Comparison of ENCODE assay signal across 2 cellular contexts in the genomic region with DNA sequence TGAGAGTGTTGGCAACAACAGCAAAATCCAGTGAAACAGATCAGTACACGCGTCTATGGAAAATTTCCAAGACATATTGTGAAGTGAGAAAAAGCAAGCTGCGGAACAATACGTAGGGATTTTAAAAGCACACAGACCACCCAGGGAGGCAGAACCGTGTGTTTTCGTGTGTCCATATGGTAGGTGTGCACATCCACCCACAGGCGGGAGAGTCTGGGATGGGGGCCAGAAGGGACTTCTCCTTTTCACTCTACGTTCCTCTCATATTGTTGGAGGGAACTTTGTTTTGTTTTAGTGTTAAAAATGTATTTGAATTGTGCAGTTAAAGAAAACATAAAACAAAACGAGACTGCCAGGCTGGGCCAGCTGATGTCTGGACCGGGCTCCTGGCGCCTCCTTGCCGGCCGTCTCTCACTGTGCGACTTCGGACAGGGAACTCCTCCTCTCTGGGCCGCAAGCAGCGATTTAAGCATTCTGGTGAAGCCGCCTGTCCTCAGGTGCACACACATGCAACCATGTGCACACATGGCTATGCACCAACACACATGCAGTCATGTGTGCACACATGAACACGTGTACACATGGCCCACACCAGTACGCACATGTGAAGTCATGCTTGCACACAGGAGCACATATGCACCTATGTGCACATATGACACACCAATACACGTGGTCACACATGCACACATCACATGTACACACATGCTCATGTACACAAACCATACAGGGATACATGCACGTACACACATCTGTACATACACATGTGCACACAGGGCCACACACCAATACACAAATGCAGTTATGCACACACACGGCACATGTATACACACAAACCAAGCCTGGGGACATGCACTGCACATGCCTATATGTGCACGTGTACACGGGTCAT.
A peak's percentile ranks its signal among the peaks of the same experiment; 100 is the strongest.
TF ChIP-seq lines count a peak whose summit lies in the region.

No MANE protein-coding gene starts in this region.

TF ChIP-seq in HepG2, 621 proteins besides CTCF, POLR2A, EP300 and RAD21 (continues in another document):
- TF ChIP-seq, protein P1, sequence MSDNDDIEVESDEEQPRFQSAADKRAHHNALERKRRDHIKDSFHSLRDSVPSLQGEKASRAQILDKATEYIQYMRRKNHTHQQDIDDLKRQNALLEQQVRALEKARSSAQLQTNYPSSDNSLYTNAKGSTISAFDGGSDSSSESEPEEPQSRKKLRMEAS (IDR thresholded peaks at IDR 0.05), result peak; percentile 51
- TF ChIP-seq ZNF446 (CRISPR knock-in tag; IDR thresholded peaks at IDR 0.05) (no peak), ZNF614 (CRISPR knock-in tag; IDR thresholded peaks at IDR 0.05; ENCODE audit: borderline replicate concordance) (no peak), RBAK (CRISPR knock-in tag; IDR thresholded peaks at IDR 0.05) (no peak), ZBTB7A (CRISPR knock-in tag; IDR thresholded peaks at IDR 0.05) (0 out of 2 replicates have a peak, but pooled peaks have one; percentile 65), IRF2 (CRISPR knock-in tag; IDR thresholded peaks at IDR 0.05) (no peak), ZNF160 (CRISPR knock-in tag; IDR thresholded peaks at IDR 0.05) (no peak), SP2 (CRISPR knock-in tag; IDR thresholded peaks at IDR 0.05) (no peak), SP1 (IDR thresholded peaks at IDR 0.05) (no peak), SP1 (CRISPR knock-in tag; IDR thresholded peaks at IDR 0.05) (no peak), ZNF709 (CRISPR knock-in tag; IDR thresholded peaks at IDR 0.05) (no peak), ZNF34 (CRISPR knock-in tag; IDR thresholded peaks at IDR 0.05; ENCODE audit: borderline replicate concordance) (no peak), NFRKB (IDR thresholded peaks at IDR 0.05) (no peak), DNMT1 (CRISPR knock-in tag; IDR thresholded peaks at IDR 0.05) (0 out of 2 replicates have a peak, but pooled peaks have one; percentile 64), ZMYM3 (CRISPR knock-in tag; IDR thresholded peaks at IDR 0.05) (0 out of 2 replicates have a peak, but pooled peaks have one; percentile 23), RFX5 (IDR thresholded peaks at IDR 0.05; ENCODE audit: low read depth, low read length) (no peak), HNF4G (IDR thresholded peaks at IDR 0.05; ENCODE audit: borderline replicate concordance, low read depth, low read length) (no peak), HNF4G (CRISPR knock-in tag; IDR thresholded peaks at IDR 0.05; ENCODE audit: borderline replicate concordance, low read depth) (no peak)
- TF ChIP-seq, protein P2, sequence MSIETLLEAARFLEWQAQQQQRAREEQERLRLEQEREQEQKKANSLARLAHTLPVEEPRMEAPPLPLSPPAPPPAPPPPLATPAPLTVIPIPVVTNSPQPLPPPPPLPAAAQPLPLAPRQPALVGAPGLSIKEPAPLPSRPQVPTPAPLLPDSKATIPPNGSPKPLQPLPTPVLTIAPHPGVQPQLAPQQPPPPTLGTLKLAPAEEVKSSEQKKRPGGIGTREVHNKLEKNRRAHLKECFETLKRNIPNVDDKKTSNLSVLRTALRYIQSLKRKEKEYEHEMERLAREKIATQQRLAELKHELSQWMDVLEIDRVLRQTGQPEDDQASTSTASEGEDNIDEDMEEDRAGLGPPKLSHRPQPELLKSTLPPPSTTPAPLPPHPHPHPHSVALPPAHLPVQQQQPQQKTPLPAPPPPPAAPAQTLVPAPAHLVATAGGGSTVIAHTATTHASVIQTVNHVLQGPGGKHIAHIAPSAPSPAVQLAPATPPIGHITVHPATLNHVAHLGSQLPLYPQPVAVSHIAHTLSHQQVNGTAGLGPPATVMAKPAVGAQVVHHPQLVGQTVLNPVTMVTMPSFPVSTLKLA (IDR thresholded peaks at IDR 0.05), result peak; percentile 96
- TF ChIP-seq, protein P3, sequence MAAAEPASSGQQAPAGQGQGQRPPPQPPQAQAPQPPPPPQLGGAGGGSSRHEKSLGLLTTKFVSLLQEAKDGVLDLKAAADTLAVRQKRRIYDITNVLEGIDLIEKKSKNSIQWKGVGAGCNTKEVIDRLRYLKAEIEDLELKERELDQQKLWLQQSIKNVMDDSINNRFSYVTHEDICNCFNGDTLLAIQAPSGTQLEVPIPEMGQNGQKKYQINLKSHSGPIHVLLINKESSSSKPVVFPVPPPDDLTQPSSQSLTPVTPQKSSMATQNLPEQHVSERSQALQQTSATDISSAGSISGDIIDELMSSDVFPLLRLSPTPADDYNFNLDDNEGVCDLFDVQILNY (CRISPR knock-in tag; conservative IDR thresholded peaks at IDR 0.05), result no peak
- TF ChIP-seq, protein P4, sequence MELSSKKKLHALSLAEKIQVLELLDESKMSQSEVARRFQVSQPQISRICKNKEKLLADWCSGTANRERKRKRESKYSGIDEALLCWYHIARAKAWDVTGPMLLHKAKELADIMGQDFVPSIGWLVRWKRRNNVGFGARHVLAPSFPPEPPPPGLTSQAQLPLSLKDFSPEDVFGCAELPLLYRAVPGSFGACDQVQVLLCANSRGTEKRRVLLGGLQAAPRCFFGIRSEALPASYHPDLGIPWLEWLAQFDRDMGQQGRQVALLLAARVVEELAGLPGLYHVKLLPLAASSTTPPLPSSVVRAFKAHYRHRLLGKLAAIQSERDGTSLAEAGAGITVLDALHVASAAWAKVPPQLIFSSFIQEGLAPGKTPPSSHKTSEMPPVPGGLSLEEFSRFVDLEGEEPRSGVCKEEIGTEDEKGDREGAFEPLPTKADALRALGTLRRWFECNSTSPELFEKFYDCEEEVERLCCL (CRISPR knock-in tag; IDR thresholded peaks at IDR 0.05; ENCODE audit: borderline replicate concordance), result no peak
- TF ChIP-seq, protein P5, sequence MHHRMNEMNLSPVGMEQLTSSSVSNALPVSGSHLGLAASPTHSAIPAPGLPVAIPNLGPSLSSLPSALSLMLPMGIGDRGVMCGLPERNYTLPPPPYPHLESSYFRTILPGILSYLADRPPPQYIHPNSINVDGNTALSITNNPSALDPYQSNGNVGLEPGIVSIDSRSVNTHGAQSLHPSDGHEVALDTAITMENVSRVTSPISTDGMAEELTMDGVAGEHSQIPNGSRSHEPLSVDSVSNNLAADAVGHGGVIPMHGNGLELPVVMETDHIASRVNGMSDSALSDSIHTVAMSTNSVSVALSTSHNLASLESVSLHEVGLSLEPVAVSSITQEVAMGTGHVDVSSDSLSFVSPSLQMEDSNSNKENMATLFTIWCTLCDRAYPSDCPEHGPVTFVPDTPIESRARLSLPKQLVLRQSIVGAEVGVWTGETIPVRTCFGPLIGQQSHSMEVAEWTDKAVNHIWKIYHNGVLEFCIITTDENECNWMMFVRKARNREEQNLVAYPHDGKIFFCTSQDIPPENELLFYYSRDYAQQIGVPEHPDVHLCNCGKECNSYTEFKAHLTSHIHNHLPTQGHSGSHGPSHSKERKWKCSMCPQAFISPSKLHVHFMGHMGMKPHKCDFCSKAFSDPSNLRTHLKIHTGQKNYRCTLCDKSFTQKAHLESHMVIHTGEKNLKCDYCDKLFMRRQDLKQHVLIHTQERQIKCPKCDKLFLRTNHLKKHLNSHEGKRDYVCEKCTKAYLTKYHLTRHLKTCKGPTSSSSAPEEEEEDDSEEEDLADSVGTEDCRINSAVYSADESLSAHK (CRISPR knock-in tag; IDR thresholded peaks at IDR 0.05; ENCODE audit: borderline replicate concordance), result no peak

TF ChIP-seq in GM12878, 131 proteins besides CTCF, POLR2A, EP300 and RAD21:
- TF ChIP-seq, protein P6, sequence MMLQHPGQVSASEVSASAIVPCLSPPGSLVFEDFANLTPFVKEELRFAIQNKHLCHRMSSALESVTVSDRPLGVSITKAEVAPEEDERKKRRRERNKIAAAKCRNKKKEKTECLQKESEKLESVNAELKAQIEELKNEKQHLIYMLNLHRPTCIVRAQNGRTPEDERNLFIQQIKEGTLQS (IDR thresholded peaks at IDR 0.05; ENCODE audit: borderline replicate concordance, extremely low read depth, low read depth, low read length), result no peak
- TF ChIP-seq, protein P7, sequence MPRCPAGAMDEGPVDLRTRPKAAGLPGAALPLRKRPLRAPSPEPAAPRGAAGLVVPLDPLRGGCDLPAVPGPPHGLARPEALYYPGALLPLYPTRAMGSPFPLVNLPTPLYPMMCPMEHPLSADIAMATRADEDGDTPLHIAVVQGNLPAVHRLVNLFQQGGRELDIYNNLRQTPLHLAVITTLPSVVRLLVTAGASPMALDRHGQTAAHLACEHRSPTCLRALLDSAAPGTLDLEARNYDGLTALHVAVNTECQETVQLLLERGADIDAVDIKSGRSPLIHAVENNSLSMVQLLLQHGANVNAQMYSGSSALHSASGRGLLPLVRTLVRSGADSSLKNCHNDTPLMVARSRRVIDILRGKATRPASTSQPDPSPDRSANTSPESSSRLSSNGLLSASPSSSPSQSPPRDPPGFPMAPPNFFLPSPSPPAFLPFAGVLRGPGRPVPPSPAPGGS (IDR thresholded peaks at IDR 0.05; ENCODE audit: borderline replicate concordance, insufficient read depth, low read depth, low read length, poor library complexity, severe bottlenecking), result peak; percentile 94
- TF ChIP-seq NR2C2 (IDR thresholded peaks at IDR 0.05; ENCODE audit: borderline replicate concordance, control insufficient read depth, insufficient read length, low read depth), result peak; percentile 6
- 0 out of 2 replicates have a peak, but pooled peaks have one; percentile 16 for TF ChIP-seq TCF3 (IDR thresholded peaks at IDR 0.05; ENCODE audit: borderline replicate concordance, insufficient read depth, low read depth, low read length)
